ENCODE assay signal across 16 cellular contexts in the genomic region with DNA sequence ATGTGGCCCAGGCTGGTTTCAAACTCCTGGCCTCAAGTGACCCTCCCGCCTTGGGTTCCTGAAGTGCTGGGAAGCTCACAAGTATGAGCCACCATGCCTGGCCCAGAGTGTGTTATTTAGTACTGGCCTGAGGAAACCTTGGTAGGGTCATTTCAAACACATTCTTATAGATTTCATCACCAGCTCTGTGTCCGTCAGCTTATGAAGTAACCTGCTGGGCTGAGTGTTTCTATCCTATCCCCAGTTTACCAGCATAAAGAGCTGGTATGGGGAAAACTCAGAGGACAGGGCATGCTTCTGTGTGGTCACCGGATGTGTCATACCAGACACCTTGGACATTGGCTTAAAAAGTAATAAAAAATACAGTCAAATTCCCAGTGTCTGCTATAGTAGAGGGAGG. TPM values are rescaled to one million over a fixed set of nuclear protein-coding genes. Genes with fewer than 3 reads are reported as not detected.
DNase-seq lines count a peak whose midpoint lies in the region; ATAC-seq and TF ChIP-seq lines count a peak whose summit lies in the region.
"Had no signal": no experiment of that assay in that cellular context is flagged by ENCODE, and none has a peak within 500 bp of the region (broad histone marks: within the 10 kb centered on the region; RNA-seq: fewer than 3 reads in every experiment).

No MANE protein-coding gene starts in this region.

- H3K4me3 ChIP-seq in trophoblast cell (ENCODE audit: low read depth, low read length) = no peak overlapping the region
- H3K4me3 ChIP-seq: heart left ventricle, sigmoid colon had no signal

- peak overlapping the region; percentile 31 for H2BK120ac ChIP-seq in trophoblast cell (ENCODE audit: insufficient read depth, low read length, poor library complexity)

- no peak overlapping the region for H4K12ac ChIP-seq in trophoblast cell (ENCODE audit: low read depth, low read length)

- H3K27me3 ChIP-seq in trophoblast cell (ENCODE audit: insufficient read depth, low read length) = no peaks in the 10 kb centered on the region
- H3K27me3 ChIP-seq: sigmoid colon had no signal

- H3K36me3 ChIP-seq in trophoblast cell (ENCODE audit: control insufficient read depth in 1 of 2, insufficient read depth in 2 of 2, low read length in 2 of 2) = no peaks in the 10 kb centered on the region
- H3K36me3 ChIP-seq: sigmoid colon had no signal

- peaks cover 5% of the 10 kb centered on the region for H3K4me1 Mint-ChIP-seq in stimulated activated effector memory CD8-positive, alpha-beta T cell treated with anti-CD3 and anti-CD28 coated beads, Interleukin-12 subunit alpha, Interleukin-12 subunit beta, amount 100 ng/mL, for 72 hours
- H3K4me1 Mint-ChIP-seq: nephron had no signal

- ATAC-seq in stimulated activated effector memory CD8-positive, alpha-beta T cell treated with anti-CD3 and anti-CD28 coated beads, Interleukin-12 subunit alpha, Interleukin-12 subunit beta, amount 100 ng/mL, for 72 hours = no peak
- ATAC-seq in GM18511 (IDR thresholded peaks at IDR 0.05; ENCODE audit: unreplicated experiment) = no peak
- ATAC-seq in GM19467 (IDR thresholded peaks at IDR 0.05; ENCODE audit: unreplicated experiment) = no peak

- H3K27ac ChIP-seq in RWPE1 (peak overlapping the region; percentile 71), trophoblast cell (ENCODE audit: low read depth, low read length) (peak overlapping the region; percentile 62)
- H3K27ac ChIP-seq: heart left ventricle, sigmoid colon had no signal

- H3K9me3 ChIP-seq in trophoblast cell (ENCODE audit: insufficient read depth, low read depth, low read length) = no peaks in the 10 kb centered on the region
- H3K9me3 ChIP-seq: heart left ventricle, sigmoid colon had no signal

- no peak overlapping the region for H3K18ac ChIP-seq in trophoblast cell (ENCODE audit: low read length)

- no CpG with 5 or more reads among the region's 3 CpGs for WGBS in trophoblast cell (ENCODE audit: extremely low coverage, insufficient coverage, insufficient read length)

- peaks cover 10 to 19% of the 10 kb centered on the region in 2 experiments for H3K4me1 ChIP-seq in trophoblast cell (ENCODE audit: control insufficient read depth in 1 of 2, insufficient read depth in 2 of 2, low read length in 2 of 2)
- H3K4me1 ChIP-seq: sigmoid colon had no signal

- no peak for TF ChIP-seq CTCF in RWPE1 (conservative IDR thresholded peaks at IDR 0.05; ENCODE audit: low read depth)

- no peak overlapping the region for H3K4ac ChIP-seq in trophoblast cell (ENCODE audit: low read depth, low read length)

- H3K23ac ChIP-seq in trophoblast cell (ENCODE audit: low read length) = no peak overlapping the region

- peak; percentile 33 for DNase-seq in ELF-1 (ENCODE audit: low read depth, low spot score)
- DNase-seq in RWPE1 (ENCODE audit: low spot score) = peak; percentile 79
- peak; percentile 70 for DNase-seq in fibroblast of gingiva (ENCODE audit: low read depth)
- DNase-seq in trophoblast cell = peak; percentile 98 to 99
- no peak for DNase-seq in DMS53 treated with DMSO at 0.1 percent for 48 hours (lab: John Stamatoyannopoulos, UW; ENCODE audit: unreplicated experiment)
- DNase-seq in stimulated activated effector memory CD8-positive, alpha-beta T cell treated with anti-CD3 and anti-CD28 coated beads, Interleukin-12 subunit alpha, Interleukin-12 subunit beta, amount 100 ng/mL, for 72 hours (ENCODE audit: low spot score in 2 of 2) = no peak
- DNase-seq: activated CD4-positive, CD25-positive, alpha-beta regulatory T cell; activated T-cell treated with anti-CD3 and anti-CD28 coated beads, Interleukin-2, amount 50 U/mL, for 1 hour; amygdala; CD4-positive, alpha-beta T cell; heart left ventricle; sigmoid colon had no signal

- H2BK12ac ChIP-seq in trophoblast cell (ENCODE audit: low read length) = no peak overlapping the region

- no peak overlapping the region for H3K14ac ChIP-seq in trophoblast cell (ENCODE audit: low read length)

- H4K91ac ChIP-seq in trophoblast cell (ENCODE audit: low read depth, low read length) = no peak overlapping the region

- H3K4me2 ChIP-seq in trophoblast cell (ENCODE audit: low read length) = no peak overlapping the region

- CTCF ChIA-PET in RWPE1 (lab: Yijun Ruan, JAX) = interaction anchor here (0.6 to 3.6 kb wide), 4 partner anchors 12 to 200 kb away, joined by 3 to 25 read pairs (median 11); no protein-coding TSS in a partner anchor

- H2AK5ac ChIP-seq in trophoblast cell (ENCODE audit: low read length) = no peak overlapping the region

- H2BK5ac ChIP-seq in trophoblast cell (ENCODE audit: low read depth, low read length, poor library complexity) = no peak overlapping the region

- POLR2A ChIA-PET in RWPE1 (lab: Yijun Ruan, JAX; ENCODE audit: low non-redundant PET) = no interaction called here

- no peak overlapping the region for H3K4me3 Mint-ChIP-seq in stimulated activated effector memory CD8-positive, alpha-beta T cell treated with anti-CD3 and anti-CD28 coated beads, Interleukin-12 subunit alpha, Interleukin-12 subunit beta, amount 100 ng/mL, for 72 hours
- H3K4me3 Mint-ChIP-seq: CD4-positive, alpha-beta T cell; nephron; stimulated activated naive CD8-positive, alpha-beta T cell treated with anti-CD3 and anti-CD28 coated beads, Interleukin-15, Interleukin-2, amounts not matched to agents 100 ng/mL and 50 ng/mL, for 24 hours had no signal

- no peaks in the 10 kb centered on the region for H3K79me2 ChIP-seq in trophoblast cell (ENCODE audit: control insufficient read depth, insufficient read depth, low read length, poor library complexity)

- no peaks in the 10 kb centered on the region for H3K36me3 Mint-ChIP-seq in stimulated activated effector memory CD8-positive, alpha-beta T cell treated with anti-CD3 and anti-CD28 coated beads, Interleukin-12 subunit alpha, Interleukin-12 subunit beta, amount 100 ng/mL, for 72 hours

- peaks cover 4% of the 10 kb centered on the region for H3K79me1 ChIP-seq in trophoblast cell (ENCODE audit: low read length)

- no peak overlapping the region for H3K27ac Mint-ChIP-seq in stimulated activated effector memory CD8-positive, alpha-beta T cell treated with anti-CD3 and anti-CD28 coated beads, Interleukin-12 subunit alpha, Interleukin-12 subunit beta, amount 100 ng/mL, for 72 hours
- H3K27ac Mint-ChIP-seq: CD4-positive, alpha-beta T cell; nephron; stimulated activated naive CD8-positive, alpha-beta T cell treated with anti-CD3 and anti-CD28 coated beads, Interleukin-15, Interleukin-2, amounts not matched to agents 100 ng/mL and 50 ng/mL, for 24 hours had no signal

- no peak overlapping the region for H4K8ac ChIP-seq in trophoblast cell (ENCODE audit: low read depth, low read length)

- H3K9ac ChIP-seq in trophoblast cell (ENCODE audit: low read length) = no peak overlapping the region

- no peaks in the 10 kb centered on the region for H3K9me3 Mint-ChIP-seq in stimulated activated effector memory CD8-positive, alpha-beta T cell treated with anti-CD3 and anti-CD28 coated beads, Interleukin-12 subunit alpha, Interleukin-12 subunit beta, amount 100 ng/mL, for 72 hours
- H3K9me3 Mint-ChIP-seq: CD4-positive, alpha-beta T cell; nephron; stimulated activated naive CD8-positive, alpha-beta T cell treated with anti-CD3 and anti-CD28 coated beads, Interleukin-15, Interleukin-2, amounts not matched to agents 100 ng/mL and 50 ng/mL, for 24 hours had no signal

- H2AFZ ChIP-seq in trophoblast cell (ENCODE audit: insufficient read depth, low read length, poor library complexity) = no peak overlapping the region

RNA-seq across cellular contexts. Expression of a gene that starts 45.3 kb away (rescaled TPM):
- polyA plus RNA-seq in trophoblast cell (2013) = 2.8 and 3.0 TPM in 2 replicates

Comparison
In these comparisons a context has a peak if more than half of its experiments do, and no peak if none do; other contexts are left out.
1. DNase-seq: peak in ELF-1 (single experiment), RWPE1 (single experiment), fibroblast of gingiva (single experiment) and trophoblast cell (2 of 2); none in DMS53 treated with DMSO at 0.1 percent for 48 hours (single experiment) and stimulated activated effector memory CD8-positive, alpha-beta T cell treated with anti-CD3 and anti-CD28 coated beads, Interleukin-12 subunit alpha, Interleukin-12 subunit beta, amount 100 ng/mL, for 72 hours (0 of 2).